In the genomic region with DNA sequence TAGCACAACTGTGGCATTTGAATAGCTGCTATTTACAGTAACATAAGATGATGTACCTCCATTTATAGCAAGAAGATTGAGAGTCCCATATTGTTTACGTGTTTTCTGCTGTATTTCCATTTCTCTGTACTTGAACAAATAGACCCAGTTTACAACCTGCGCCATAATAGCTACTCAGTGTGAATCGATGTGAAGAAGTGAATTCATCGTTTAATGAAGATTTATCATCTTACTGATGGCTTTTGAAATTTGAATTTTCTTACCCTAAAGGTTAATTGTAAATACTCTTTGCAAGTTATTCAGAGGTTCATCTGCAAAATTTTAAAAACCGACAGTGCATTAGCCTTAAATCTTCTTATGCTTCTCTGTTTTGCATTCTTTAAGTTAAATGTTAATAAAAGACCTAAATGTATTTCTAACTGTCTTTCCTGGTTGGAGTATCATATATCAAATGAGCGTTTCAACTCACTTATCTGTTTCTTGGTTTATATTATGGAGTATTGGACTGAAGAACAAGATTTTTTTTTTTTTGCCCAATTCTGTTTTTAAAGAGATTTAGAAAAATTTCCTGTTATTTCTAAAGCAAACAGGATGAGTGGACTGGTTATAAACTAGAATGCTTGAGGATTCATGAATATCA, we compare ENCODE assay signal across 1 cellular context.
TF ChIP-seq lines count a peak whose summit lies in the region.

No MANE protein-coding gene starts in this region.

TF ChIP-seq in IMR-90, 13 proteins besides CTCF, POLR2A, EP300 and RAD21:
- TF ChIP-seq MAZ (IDR thresholded peaks at IDR 0.05; ENCODE audit: borderline replicate concordance, low read depth, low read length), result no peak
